In genomic region chr5:136802382-136802781, GRCh38 we compare ENCODE assay signal across 9 cellular contexts.
DNase-seq lines count a peak whose midpoint lies in the region; ATAC-seq and TF ChIP-seq lines count a peak whose summit lies in the region.
"Had no signal": no experiment of that assay in that cellular context is flagged by ENCODE, and none has a peak within 500 bp of the region (broad histone marks: within the 10 kb centered on the region; RNA-seq: fewer than 3 reads in every experiment).

No MANE protein-coding gene starts in this region.

- H2AFZ ChIP-seq in parathyroid adenoma = no peak overlapping the region

- H3K4me1 ChIP-seq in parathyroid adenoma = no peaks in the 10 kb centered on the region

- no peaks in the 10 kb centered on the region for H3K36me3 ChIP-seq in parathyroid adenoma (ENCODE audit: control insufficient read depth, insufficient read depth, low read length)

- H3K4me1 Mint-ChIP-seq in stimulated activated memory B cell treated with anti-CD40 and anti-IgM and Interleukin-4, amounts not matched to agents 10 μg/mL and 1 μg/mL and 100 μg/mL, for 72 hours = no peaks in the 10 kb centered on the region

- in situ Hi-C loops in G401 (cut with HindIII; ENCODE audit: low sequenced_read_pairs) = no loop called here

- peak; percentile 23 for TF ChIP-seq CTCF in parathyroid adenoma (IDR thresholded peaks at IDR 0.05)

- H3K9me3 ChIP-seq in parathyroid adenoma (ENCODE audit: control insufficient read depth, low read length) = no peaks in the 10 kb centered on the region

- H3K27me3 ChIP-seq in parathyroid adenoma (ENCODE audit: control insufficient read depth, insufficient read depth, low read length) = no peaks in the 10 kb centered on the region

- no peaks in the 10 kb centered on the region for H3K36me3 Mint-ChIP-seq in stimulated activated memory B cell treated with anti-CD40 and anti-IgM and Interleukin-4, amounts not matched to agents 10 μg/mL and 1 μg/mL and 100 μg/mL, for 72 hours

- H3K27me3 Mint-ChIP-seq in stimulated activated memory B cell treated with anti-CD40 and anti-IgM and Interleukin-4, amounts not matched to agents 10 μg/mL and 1 μg/mL and 100 μg/mL, for 72 hours = no peaks in the 10 kb centered on the region

- no peaks in the 10 kb centered on the region for H3K9me3 Mint-ChIP-seq in stimulated activated memory B cell treated with anti-CD40 and anti-IgM and Interleukin-4, amounts not matched to agents 10 μg/mL and 1 μg/mL and 100 μg/mL, for 72 hours

- H3K4me2 ChIP-seq in parathyroid adenoma (ENCODE audit: low read length) = no peak overlapping the region

- H3K27ac ChIP-seq in parathyroid adenoma = no peak overlapping the region

- H3K27ac Mint-ChIP-seq in stimulated activated memory B cell treated with anti-CD40 and anti-IgM and Interleukin-4, amounts not matched to agents 10 μg/mL and 1 μg/mL and 100 μg/mL, for 72 hours = no peak overlapping the region

- ATAC-seq in stimulated activated memory B cell treated with anti-CD40 and anti-IgM and Interleukin-4, amounts not matched to agents 10 μg/mL and 1 μg/mL and 100 μg/mL, for 72 hours = no peak
- no peak for ATAC-seq in HG03097 (IDR thresholded peaks at IDR 0.05; ENCODE audit: low FRiP score, unreplicated experiment)

- no peak overlapping the region for H3K4me3 ChIP-seq in parathyroid adenoma (ENCODE audit: low read depth, low read length)

- no peaks in the 10 kb centered on the region for H3K79me2 ChIP-seq in parathyroid adenoma

- H3K9ac ChIP-seq in parathyroid adenoma = no peak overlapping the region

- no peak overlapping the region for H3K4me3 Mint-ChIP-seq in stimulated activated memory B cell treated with anti-CD40 and anti-IgM and Interleukin-4, amounts not matched to agents 10 μg/mL and 1 μg/mL and 100 μg/mL, for 72 hours

- DNase-seq in G401 (ENCODE audit: low spot score) = peak; percentile 87
- DNase-seq in NCI-H2171 (lab: John Stamatoyannopoulos, UW) = peak; percentile 33
- DNase-seq in dedifferentiated amniotic fluid mesenchymal stem cell (ENCODE audit: extremely low spot score) = peak; percentile 29
- DNase-seq in stimulated activated naive CD4-positive, alpha-beta T cell (lab: John Stamatoyannopoulos, UW) = no peak
- no peak for DNase-seq in central memory CD4-positive, alpha-beta T cell
- DNase-seq: T-helper 2 cell had no signal

Comparison
In these comparisons a context has a peak if more than half of its experiments do, and no peak if none do; other contexts are left out.
1. DNase-seq: peak in G401 (single experiment), NCI-H2171 (single experiment) and dedifferentiated amniotic fluid mesenchymal stem cell (single experiment); none in stimulated activated naive CD4-positive, alpha-beta T cell (0 of 6) and central memory CD4-positive, alpha-beta T cell (single experiment).